Comparison of ENCODE assay signal across 20 cellular contexts in genomic region chrX:23504540-23504884, GRCh38.
DNase-seq lines count a peak whose midpoint lies in the region; ATAC-seq, FAIRE-seq and TF ChIP-seq lines count a peak whose summit lies in the region.
"Had no signal": no experiment of that assay in that cellular context is flagged by ENCODE, and none has a peak within 500 bp of the region (broad histone marks: within the 10 kb centered on the region; RNA-seq: fewer than 3 reads in every experiment).

No MANE protein-coding gene starts in this region.

- no peaks in the 10 kb centered on the region for H3F3A ChIP-seq in PC-3 (ENCODE audit: low read length, unreplicated experiment)

- H3K27ac ChIP-seq in A549: no peak overlapping the region
- H3K27ac ChIP-seq in PC-3 (ENCODE audit: low read length): peak overlapping the region; percentile 59
- H3K27ac ChIP-seq in endodermal cell (ENCODE audit: low read depth, low read length): no peak overlapping the region
- no peak overlapping the region for H3K27ac ChIP-seq in dorsolateral prefrontal cortex
- H3K27ac ChIP-seq: psoas muscle, spleen, thyroid gland had no signal

- H3K9me3 ChIP-seq in A549: no peaks in the 10 kb centered on the region
- H3K9me3 ChIP-seq in PC-3 (ENCODE audit: low read length): no peaks in the 10 kb centered on the region
- H3K9me3 ChIP-seq in endodermal cell (ENCODE audit: control insufficient read depth, low read length): no peaks in the 10 kb centered on the region
- H3K9me3 ChIP-seq: psoas muscle, thyroid gland had no signal

- H3K4me2 ChIP-seq in A549 (peak overlapping the region; percentile 35; the same call in 2 of the 3 replicates), PC-3 (ENCODE audit: low read length) (no peak overlapping the region)

- no peaks in the 10 kb centered on the region for H3K9me2 ChIP-seq in PC-3 (replicated peaks; ENCODE audit: low read length)

- H4K20me1 ChIP-seq in PC-3 (ENCODE audit: low read length): no peaks in the 10 kb centered on the region

- H2AFZ ChIP-seq in PC-3 (ENCODE audit: low read length): no peak overlapping the region

- DNase-seq in A549 (ENCODE audit: low read depth in 1 of 2, low spot score in 1 of 2) (no peak), PC-3 (no peak), endodermal cell (no peak), sciatic nerve (ENCODE audit: low spot score) (no peak), NCI-H1417 treated with DMSO at 0.1 percent for 48 hours (lab: John Stamatoyannopoulos, UW) (no peak), NCI-H2029 (lab: John Stamatoyannopoulos, UW) (no peak), dorsolateral prefrontal cortex (no peak)
- DNase-seq: activated naive CD4-positive, alpha-beta T cell; activated T-cell treated with anti-CD3 and anti-CD28 coated beads, Interleukin-2, amount 50 U/mL, for 24 hours; amniotic stem cell; head of caudate nucleus; NCI-H1048; SIG-M5; spleen; stimulated activated CD4-positive, alpha-beta T cell treated with anti-CD3 and anti-CD28 coated beads, Interleukin-4, amount 100 ng/mL, for 1 hour; stimulated activated naive CD4-positive, alpha-beta T cell; T-cell had no signal

- H3K27me3 ChIP-seq in PC-3 (ENCODE audit: low read length) (no peaks in the 10 kb centered on the region), endodermal cell (ENCODE audit: control insufficient read depth, insufficient read depth, low read length, poor library complexity, severe bottlenecking) (no peaks in the 10 kb centered on the region), dorsolateral prefrontal cortex (peaks cover 0 to 71% (median 8%) of the 10 kb centered on the region in 45 donors)
- H3K27me3 ChIP-seq: spleen, thyroid gland had no signal

- TF ChIP-seq POLR2A in A549 (IDR thresholded peaks at IDR 0.05; ENCODE audit: low read length): no peak

- H3K4me3 ChIP-seq in A549 (no peak overlapping the region), PC-3 (ENCODE audit: low read length) (no peak overlapping the region), endodermal cell (ENCODE audit: low read length) (no peak overlapping the region), dorsolateral prefrontal cortex (no peak overlapping the region)
- H3K4me3 ChIP-seq: psoas muscle, spleen, thyroid gland had no signal

- TF ChIP-seq CTCF in A549 (IDR thresholded peaks at IDR 0.05) (no peak), PC-3 (conservative IDR thresholded peaks at IDR 0.05; ENCODE audit: low read depth, low read length) (no peak), endodermal cell (conservative IDR thresholded peaks at IDR 0.05) (no peak), dorsolateral prefrontal cortex (IDR thresholded peaks at IDR 0.05 in 54 of 56, conservative IDR thresholded peaks at IDR 0.05 in 2 of 56; ENCODE audit: low read depth in 1 of 56, partially characterized antibody in 56 of 56) (no peak)

- POLR2A ChIA-PET in A549 (lab: Yijun Ruan, JAX): interaction anchor here (0.6 kb wide), 1 partner anchor 396 kb away, joined by 3 read pairs; no protein-coding TSS in a partner anchor
- POLR2A ChIA-PET in PC-3 (lab: Charles Lee; ENCODE audit: unreplicated experiment): no interaction called here

- BruUV-seq in PC-3 (replicated peaks; lab: Mats Ljungman, UMichigan): no TSS peak

- FAIRE-seq in A549 (lab: Jason Lieb, UNC): no peak

- peaks cover 29% of the 10 kb centered on the region for H3K4me1 Mint-ChIP-seq in endodermal cell
- H3K4me1 Mint-ChIP-seq: T-cell had no signal

- no peak overlapping the region for H3K4me3 Mint-ChIP-seq in endodermal cell
- H3K4me3 Mint-ChIP-seq: activated T-cell treated with anti-CD3 and anti-CD28 coated beads, Interleukin-2, amount 50 U/mL, for 24 hours; T-cell had no signal

- H3K9ac ChIP-seq in PC-3 (ENCODE audit: low read length) (no peak overlapping the region), endodermal cell (ENCODE audit: extremely low read depth, low read length, poor library complexity, severe bottlenecking) (no peak overlapping the region)

- peak overlapping the region; percentile 71 for H3K27ac Mint-ChIP-seq in endodermal cell
- H3K27ac Mint-ChIP-seq: activated T-cell treated with anti-CD3 and anti-CD28 coated beads, Interleukin-2, amount 50 U/mL, for 24 hours; T-cell had no signal

- TF ChIP-seq RAD21 in A549 (conservative IDR thresholded peaks at IDR 0.05 in 1 of 2, IDR thresholded peaks at IDR 0.05 in 1 of 2): no peak

- 59% methylated on average over 3 of the region's 6 CpGs for WGBS in A549 (ENCODE audit: missing lambda C conversion rate)
- WGBS in endodermal cell (ENCODE audit: insufficient coverage in 1 of 2, insufficient read length in 1 of 2), 2 experiments: 83 to 92% methylated on average over 1 to 6 of the region's 6 CpGs

- ATAC-seq in A549 (no peak; a peak in 1 of 6 replicates), PC-3 (no peak), sciatic nerve (peak; percentile 21), GM18502 (IDR thresholded peaks at IDR 0.05; ENCODE audit: poor library complexity, unreplicated experiment) (no peak)
- ATAC-seq: T-cell had no signal

- no peaks in the 10 kb centered on the region for H3K27me3 Mint-ChIP-seq in endodermal cell (ENCODE audit: insufficient read depth)

- no peak for TF ChIP-seq EP300 in A549 (IDR thresholded peaks at IDR 0.05)

- no peaks in the 10 kb centered on the region for H3K36me3 Mint-ChIP-seq in endodermal cell (ENCODE audit: low read depth)
- H3K36me3 Mint-ChIP-seq: T-cell had no signal

- H3K4me1 ChIP-seq in A549 (peaks cover 13% of the 10 kb centered on the region), PC-3 (ENCODE audit: insufficient read depth, low read length) (peaks cover 30% of the 10 kb centered on the region), endodermal cell (ENCODE audit: control insufficient read depth, insufficient read depth, low read length) (no peaks in the 10 kb centered on the region)
- H3K4me1 ChIP-seq: psoas muscle, spleen, thyroid gland had no signal

- peaks cover 6% of the 10 kb centered on the region for H3K9me3 Mint-ChIP-seq in endodermal cell
- H3K9me3 Mint-ChIP-seq: activated T-cell treated with anti-CD3 and anti-CD28 coated beads, Interleukin-2, amount 50 U/mL, for 24 hours had no signal

- H3K36me3 ChIP-seq in PC-3 (ENCODE audit: low read depth, low read length) (no peaks in the 10 kb centered on the region), endodermal cell (ENCODE audit: control insufficient read depth, insufficient read depth, low read length) (no peaks in the 10 kb centered on the region)
- H3K36me3 ChIP-seq: spleen, thyroid gland had no signal

- CTCF ChIA-PET in A549 (lab: Yijun Ruan, JAX) (interaction anchor here (1.1 kb wide), 1 partner anchor 9 kb away, joined by 4 read pairs; no protein-coding TSS in a partner anchor), PC-3 (lab: Charles Lee) (no interaction called here)

- no peaks in the 10 kb centered on the region for H3K79me2 ChIP-seq in PC-3 (ENCODE audit: low read length)

- intact Hi-C loops in PC-3 (cut with micrococcal nuclease): loop anchor here (2.0 kb wide), 1 partner anchor 44 kb away; no protein-coding TSS in a partner anchor
- intact Hi-C loops in sciatic nerve (cut with DNase I): no loop called here
- intact Hi-C loops in dorsolateral prefrontal cortex (cut with DNase I): no loop called here

TF ChIP-seq in A549, 52 proteins besides CTCF, POLR2A, EP300 and RAD21 (continues in another document):
- no peak for TF ChIP-seq ZC3H11A (IDR thresholded peaks at IDR 0.05)
- TF ChIP-seq FOXS1 (CRISPR knock-in tag; IDR thresholded peaks at IDR 0.05): no peak
- no peak for TF ChIP-seq FOSL2 (IDR thresholded peaks at IDR 0.05)
- TF ChIP-seq FOSL2 (CRISPR knock-in tag; IDR thresholded peaks at IDR 0.05): no peak
- no peak for TF ChIP-seq RFX5 (IDR thresholded peaks at IDR 0.05)
- TF ChIP-seq REST (IDR thresholded peaks at IDR 0.05): no peak
- no peak for TF ChIP-seq HOXA7 (CRISPR knock-in tag; IDR thresholded peaks at IDR 0.05)
- no peak for TF ChIP-seq CBX8 (IDR thresholded peaks at IDR 0.05)
- no peak for TF ChIP-seq HOXB5 (CRISPR knock-in tag; IDR thresholded peaks at IDR 0.05)
- TF ChIP-seq ZNF302 (CRISPR knock-in tag; IDR thresholded peaks at IDR 0.05): no peak
- no peak for TF ChIP-seq MYC (IDR thresholded peaks at IDR 0.05; ENCODE audit: borderline replicate concordance, low read length)
- no peak for TF ChIP-seq ZFP36 (IDR thresholded peaks at IDR 0.05; ENCODE audit: borderline replicate concordance, partially characterized antibody)
- TF ChIP-seq TFCP2L1 (CRISPR knock-in tag; IDR thresholded peaks at IDR 0.05): no peak
- TF ChIP-seq CHD4 (IDR thresholded peaks at IDR 0.05; ENCODE audit: borderline replicate concordance): no peak
- TF ChIP-seq EHMT2 (IDR thresholded peaks at IDR 0.05; ENCODE audit: low read depth): no peak
